Comparison of ENCODE assay signal across 1 cellular context in genomic region chr4:110629780-110630500, GRCh38.
TF ChIP-seq lines count a peak whose summit lies in the region.

No MANE protein-coding gene starts in this region.

TF ChIP-seq in SK-N-SH treated with all-trans-retinoic acid at 6 μM for 48 hours, 23 proteins besides CTCF, POLR2A, EP300 and RAD21 (continued from another document):
- TF ChIP-seq CSRNP3 (CRISPR knock-in tag; IDR thresholded peaks at IDR 0.05) (no peak), CREB5 (CRISPR knock-in tag; IDR thresholded peaks at IDR 0.05; ENCODE audit: low read depth) (no peak), ZFP30 (CRISPR knock-in tag; IDR thresholded peaks at IDR 0.05) (no peak), ISL1 (CRISPR knock-in tag; IDR thresholded peaks at IDR 0.05) (no peak), ESRRG (CRISPR knock-in tag; IDR thresholded peaks at IDR 0.05) (no peak), ZNF70 (CRISPR knock-in tag; IDR thresholded peaks at IDR 0.05) (no peak), GLIS3 (CRISPR knock-in tag; IDR thresholded peaks at IDR 0.05) (no peak), ZC3H10 (CRISPR knock-in tag; IDR thresholded peaks at IDR 0.05) (no peak)
- TF ChIP-seq, protein P1, sequence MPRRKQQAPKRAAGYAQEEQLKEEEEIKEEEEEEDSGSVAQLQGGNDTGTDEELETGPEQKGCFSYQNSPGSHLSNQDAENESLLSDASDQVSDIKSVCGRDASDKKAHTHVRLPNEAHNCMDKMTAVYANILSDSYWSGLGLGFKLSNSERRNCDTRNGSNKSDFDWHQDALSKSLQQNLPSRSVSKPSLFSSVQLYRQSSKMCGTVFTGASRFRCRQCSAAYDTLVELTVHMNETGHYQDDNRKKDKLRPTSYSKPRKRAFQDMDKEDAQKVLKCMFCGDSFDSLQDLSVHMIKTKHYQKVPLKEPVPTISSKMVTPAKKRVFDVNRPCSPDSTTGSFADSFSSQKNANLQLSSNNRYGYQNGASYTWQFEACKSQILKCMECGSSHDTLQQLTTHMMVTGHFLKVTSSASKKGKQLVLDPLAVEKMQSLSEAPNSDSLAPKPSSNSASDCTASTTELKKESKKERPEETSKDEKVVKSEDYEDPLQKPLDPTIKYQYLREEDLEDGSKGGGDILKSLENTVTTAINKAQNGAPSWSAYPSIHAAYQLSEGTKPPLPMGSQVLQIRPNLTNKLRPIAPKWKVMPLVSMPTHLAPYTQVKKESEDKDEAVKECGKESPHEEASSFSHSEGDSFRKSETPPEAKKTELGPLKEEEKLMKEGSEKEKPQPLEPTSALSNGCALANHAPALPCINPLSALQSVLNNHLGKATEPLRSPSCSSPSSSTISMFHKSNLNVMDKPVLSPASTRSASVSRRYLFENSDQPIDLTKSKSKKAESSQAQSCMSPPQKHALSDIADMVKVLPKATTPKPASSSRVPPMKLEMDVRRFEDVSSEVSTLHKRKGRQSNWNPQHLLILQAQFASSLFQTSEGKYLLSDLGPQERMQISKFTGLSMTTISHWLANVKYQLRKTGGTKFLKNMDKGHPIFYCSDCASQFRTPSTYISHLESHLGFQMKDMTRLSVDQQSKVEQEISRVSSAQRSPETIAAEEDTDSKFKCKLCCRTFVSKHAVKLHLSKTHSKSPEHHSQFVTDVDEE (CRISPR knock-in tag; IDR thresholded peaks at IDR 0.05), result no peak
TF ChIP-seq in SK-N-SH treated with all-trans-retinoic acid at 6 μM for 48 hours: peak in this region for 0.
